Comparison of ENCODE assay signal across 9 cellular contexts in the genomic region with DNA sequence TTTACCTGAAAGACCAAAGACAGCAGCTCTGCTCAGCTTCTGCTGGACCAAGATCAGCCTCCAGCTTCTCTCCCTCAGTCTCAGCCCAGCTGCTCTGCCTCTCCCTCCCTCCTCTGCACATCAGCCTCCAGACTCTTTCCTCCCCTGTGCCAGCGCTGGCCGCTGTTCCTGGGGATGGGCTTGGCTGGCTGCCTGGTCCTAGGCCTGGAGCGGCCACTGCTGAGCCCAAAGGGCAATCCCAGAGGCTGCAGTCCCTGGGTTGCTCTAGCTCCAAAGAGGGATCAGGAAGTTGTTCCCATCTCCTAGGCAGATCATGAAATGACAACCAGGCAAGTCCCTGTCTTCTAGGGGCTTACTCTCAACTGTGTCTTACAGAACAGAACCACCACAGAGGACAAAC. TPM values are rescaled to one million over a fixed set of nuclear protein-coding genes. Genes with fewer than 3 reads are reported as not detected.
DNase-seq lines count a peak whose midpoint lies in the region; ATAC-seq, FAIRE-seq and TF ChIP-seq lines count a peak whose summit lies in the region.
"Had no signal": no experiment of that assay in that cellular context is flagged by ENCODE, and none has a peak within 500 bp of the region (broad histone marks: within the 10 kb centered on the region; RNA-seq: fewer than 3 reads in every experiment).

No MANE protein-coding gene starts in this region.

- POLR2A ChIA-PET in A549 (lab: Yijun Ruan, JAX) (interaction anchor here (3.2 kb wide), 1 partner anchor 31 kb away, joined by 9 read pairs; the partner anchor contains the start of genes DCUN1D3 and LYRM1), Panc1 (lab: Charles Lee) (no interaction called here)

- H3K36me3 ChIP-seq in Panc1 (ENCODE audit: control insufficient read depth, insufficient read depth, low read length), result no peaks in the 10 kb centered on the region
- no peaks in the 10 kb centered on the region for H3K36me3 ChIP-seq in muscle layer of colon (ENCODE audit: insufficient read depth, low read length)

- peak overlapping the region; percentile 56 for H3K4me2 ChIP-seq in A549

- in situ Hi-C loops in Panc1 (cut with HindIII; ENCODE audit: low pct_unique_long_range_greater_than_20kb, low sequenced_read_pairs), result no loop called here

- TF ChIP-seq EP300 in A549 (IDR thresholded peaks at IDR 0.05), result no peak

- no peak for FAIRE-seq in A549 (lab: Jason Lieb, UNC)

- TF ChIP-seq POLR2A in A549 (IDR thresholded peaks at IDR 0.05; ENCODE audit: low read length), result no peak

- no TSS peak for BruUV-seq in Panc1 (replicated peaks; lab: Mats Ljungman, UMichigan)

- no peaks in the 10 kb centered on the region for H3K9me3 ChIP-seq in A549
- no peaks in the 10 kb centered on the region for H3K9me3 ChIP-seq in Panc1 (ENCODE audit: control insufficient read depth, insufficient read depth, low read depth, low read length)
- H3K9me3 ChIP-seq in muscle layer of colon (ENCODE audit: low read length), result no peaks in the 10 kb centered on the region

- CTCF ChIA-PET in A549 (lab: Yijun Ruan, JAX), result interaction anchor here (0.7 to 2.4 kb wide), 5 partner anchors 14 to 250 kb away, joined by 3 to 7 read pairs (median 3); no protein-coding TSS in a partner anchor
- CTCF ChIA-PET in Panc1 (lab: Charles Lee), result no interaction called here

- TF ChIP-seq RAD21 in A549 (conservative IDR thresholded peaks at IDR 0.05 in 1 of 2, IDR thresholded peaks at IDR 0.05 in 1 of 2), result no peak

- no peak for TF ChIP-seq CTCF in A549 (IDR thresholded peaks at IDR 0.05)
- TF ChIP-seq CTCF in Panc1 (IDR thresholded peaks at IDR 0.05), result no peak
- TF ChIP-seq CTCF in fibroblast of mammary gland (conservative IDR thresholded peaks at IDR 0.05; ENCODE audit: control insufficient read depth, insufficient read depth, low read depth, low read length), result no peak

- H3K4me3 ChIP-seq in A549 (no peak overlapping the region), Panc1 (ENCODE audit: low read depth in 2 of 2, low read length in 2 of 2) (no peak overlapping the region), fibroblast of mammary gland (ENCODE audit: control insufficient read depth, low read depth, low read length) (no peak overlapping the region), muscle layer of colon (ENCODE audit: low read depth in 1 of 2, low read length in 2 of 2) (no peak overlapping the region)
- H3K4me3 ChIP-seq: BLaER1 treated with 17β-estradiol and CSF1 and Interleukin-3, amounts not matched to agents 10 nM and 100 nM had no signal

- H3K9ac ChIP-seq in muscle layer of colon (ENCODE audit: low read length), result no peak overlapping the region
- H3K9ac ChIP-seq: BLaER1 treated with 17β-estradiol and CSF1 and Interleukin-3, amounts not matched to agents 10 nM and 100 nM had no signal

- H3K4me1 ChIP-seq in A549 (peaks cover 58% of the 10 kb centered on the region), Panc1 (ENCODE audit: control insufficient read depth, insufficient read depth, low read length) (peaks cover 25% of the 10 kb centered on the region), muscle layer of colon (ENCODE audit: insufficient read depth, low read length) (peaks cover 64% of the 10 kb centered on the region)

- DNase-seq in A549 (ENCODE audit: low read depth in 1 of 2, low spot score in 1 of 2) (peak in 1 of 2 experiments; percentile 45), Panc1 (ENCODE audit: low read depth, low spot score) (no peak), fibroblast of mammary gland (ENCODE audit: low read depth) (peak; percentile 77), HuH-7 (ENCODE audit: low spot score) (no peak), T-helper 9 cell (no peak)

- ATAC-seq in A549 (peak; percentile 75 to 87), Panc1 (peak; percentile 53), HG03039 (IDR thresholded peaks at IDR 0.05; ENCODE audit: unreplicated experiment) (no peak), HG02973 (IDR thresholded peaks at IDR 0.05; ENCODE audit: unreplicated experiment) (no peak)

- H3K27me3 ChIP-seq in Panc1 (ENCODE audit: control insufficient read depth, insufficient read depth, low read length) (no peaks in the 10 kb centered on the region), muscle layer of colon (ENCODE audit: control insufficient read depth in 1 of 2, insufficient read depth in 2 of 2, low read length in 2 of 2) (no peaks in the 10 kb centered on the region)
- H3K27me3 ChIP-seq: BLaER1 treated with 17β-estradiol and CSF1 and Interleukin-3, amounts not matched to agents 10 nM and 100 nM had no signal

- 0% methylated on average over 3 of the region's 3 CpGs for WGBS in A549 (ENCODE audit: missing lambda C conversion rate)

- intact Hi-C loops in Panc1 (cut with micrococcal nuclease; ENCODE audit: unreplicated experiment), result no loop called here

- H3K27ac ChIP-seq in A549 (peak overlapping the region; percentile 57 to 87; a peak in 5 of 6 replicates), Panc1 (ENCODE audit: low read length) (no peak overlapping the region), muscle layer of colon (ENCODE audit: low read depth, low read length) (peak overlapping the region; percentile 22)
- H3K27ac ChIP-seq: BLaER1 treated with 17β-estradiol and CSF1 and Interleukin-3, amounts not matched to agents 10 nM and 100 nM had no signal

TF ChIP-seq in A549, 52 proteins besides CTCF, POLR2A, EP300 and RAD21:
- 0 out of 3 replicates have a peak, but pooled peaks have one; percentile 10 for TF ChIP-seq SMC3 (IDR thresholded peaks at IDR 0.05)
- TF ChIP-seq PBX3 (IDR thresholded peaks at IDR 0.05), result no peak

RNA-seq across cellular contexts. Expression of gene DCUN1D3, which starts 31.3 kb away (rescaled TPM):
- 7.2 and 7.5 TPM in 2 replicates for polyA plus RNA-seq in A549 (2011; rRNA removed)
- 2.1 and 2.3 TPM in 2 replicates for polyA plus RNA-seq in A549 (2012; cell fraction: cytosol; rRNA removed)
- polyA plus RNA-seq in A549 (2012; cell fraction: nucleus; rRNA removed), result 2.0 and 3.5 TPM in 2 replicates
- 5.2 to 5.9 TPM (median 5.9 TPM) in 3 replicates for polyA plus RNA-seq in A549 (2017; fragmentation: RNase III; extraction: RNeasy Plus Mini Kit Qiagen cat#74134 plus additional on column Dnase treatment)
- 16.4 and 17.8 TPM in 2 replicates for polyA minus RNA-seq in A549 (2011; rRNA and poly(A)+ RNA removed)
- 23.5 TPM for total RNA-seq in Panc1 (2021; ENCODE audit: unreplicated experiment)
- polyA plus RNA-seq in Panc1 (2012; ENCODE audit: insufficient read length), result 7.7 TPM

RNA-seq across cellular contexts. Expression of gene LYRM1, which starts 31.7 kb away (rescaled TPM):
- polyA plus RNA-seq in A549 (2011; rRNA removed), result 37.8 and 44.0 TPM in 2 replicates
- polyA plus RNA-seq in A549 (2012; cell fraction: cytosol; rRNA removed), result 16.6 and 17.7 TPM in 2 replicates
- 3.8 and 6.5 TPM in 2 replicates for polyA plus RNA-seq in A549 (2012; cell fraction: nucleus; rRNA removed)
- polyA plus RNA-seq in A549 (2017; fragmentation: RNase III; extraction: RNeasy Plus Mini Kit Qiagen cat#74134 plus additional on column Dnase treatment), result 38.6 to 48.8 TPM (median 40.6 TPM) in 3 replicates
- polyA minus RNA-seq in A549 (2011; rRNA and poly(A)+ RNA removed), result 9.4 and 12.8 TPM in 2 replicates
- total RNA-seq in Panc1 (2021; ENCODE audit: unreplicated experiment), result 30.7 TPM
- 26.4 TPM for polyA plus RNA-seq in Panc1 (2012; ENCODE audit: insufficient read length)

Comparison
In these comparisons a context has a peak if more than half of its experiments do, and no peak if none do; other contexts are left out.
1. ATAC-seq: peak in A549 (2 of 2) and Panc1 (single experiment); none in HG03039 (single experiment) and HG02973 (single experiment).